ENCODE assay signal across 28 cellular contexts in genomic region chr6:138785092-138785491, GRCh38. TPM values are rescaled to one million over a fixed set of nuclear protein-coding genes. Genes with fewer than 3 reads are reported as not detected.
"Had no signal": no experiment of that assay in that cellular context is flagged by ENCODE, and none has a peak within 500 bp of the region (broad histone marks: within the 10 kb centered on the region; RNA-seq: fewer than 3 reads in every experiment).

No MANE protein-coding gene starts in this region.

- H3K4me1 ChIP-seq: lower lobe of right lung, pancreas, suprapubic skin, transverse colon, upper lobe of right lung, uterus had no signal

- H3K27ac ChIP-seq: lower lobe of right lung, neutrophil, pancreas, suprapubic skin, transverse colon, upper lobe of right lung, uterus had no signal

- H3K9me3 ChIP-seq: esophagus muscularis mucosa, lower lobe of right lung, mucosa of descending colon, neutrophil, pancreas, suprapubic skin, transverse colon, upper lobe of right lung, uterus had no signal

- H3K4me3 ChIP-seq: esophagus muscularis mucosa, lower lobe of right lung, mucosa of descending colon, pancreas, smooth muscle cell, suprapubic skin, transverse colon, upper lobe of right lung, uterus had no signal

- ATAC-seq: left lobe of liver; lower lobe of right lung; mucosa of descending colon; natural killer cell treated with Interleukin-12 subunit alpha and Interleukin-12 subunit beta and Interleukin-15 and Interleukin-18, amount 100 ng/mL, for 72 hours; pancreas; sciatic nerve; stimulated activated naive CD8-positive, alpha-beta T cell treated with anti-CD3 and anti-CD28 coated beads, Interleukin-15, amount 100 ng/mL, for 72 hours; upper lobe of right lung had no signal

- DNase-seq: effector memory CD4-positive, alpha-beta T cell; foreskin melanocyte; glutamatergic neuron; lower lobe of right lung; mucosa of descending colon; naive B cell; pancreas; retina; stimulated activated CD4-positive, alpha-beta T cell treated with anti-CD3 and anti-CD28 coated beads, Interleukin-12 subunit alpha, Interleukin-12 subunit beta, amount 100 ng/mL, for 4 hours; stimulated activated CD4-positive, alpha-beta T cell treated with anti-CD3 and anti-CD28 coated beads, Interleukin-1b, Interleukin-23, amount 100 ng/mL, for 48 hours; stimulated activated CD4-positive, alpha-beta T cell treated with anti-CD3 and anti-CD28 coated beads, Interleukin-4, amount 100 ng/mL, for 1 hour; stimulated activated CD8-positive, alpha-beta memory T cell treated with anti-CD3 and anti-CD28 coated beads, Interleukin-4, amount 100 ng/mL, for 48 hours; stimulated activated naive CD4-positive, alpha-beta T cell; stimulated activated naive CD8-positive, alpha-beta T cell treated with anti-CD3 and anti-CD28 coated beads, Interleukin-15, amount 100 ng/mL, for 72 hours; transverse colon; upper lobe of right lung; uterus had no signal

- H3K27me3 ChIP-seq: esophagus muscularis mucosa, neutrophil, pancreas, suprapubic skin, transverse colon, upper lobe of right lung, uterus had no signal

- H3K36me3 ChIP-seq: uterus had no signal

RNA-seq across cellular contexts. Expression of gene ECT2L, which starts 10.8 kb away (rescaled TPM):
- total RNA-seq: endothelial cell of umbilical vein; epithelial cell of proximal tubule; left lobe of liver; mucosa of descending colon; natural killer cell treated with Interleukin-12 subunit alpha and Interleukin-12 subunit beta and Interleukin-15 and Interleukin-18, amount 100 ng/mL, for 72 hours; neural crest cell; pulmonary artery endothelial cell; smooth muscle cell; upper lobe of right lung had no signal
